ENCODE assay signal across 19 cellular contexts in genomic region chr11:114612199-114612598, GRCh38. TPM values are rescaled to one million over a fixed set of nuclear protein-coding genes. Genes with fewer than 3 reads are reported as not detected.
"Had no signal": no experiment of that assay in that cellular context is flagged by ENCODE, and none has a peak within 500 bp of the region (broad histone marks: within the 10 kb centered on the region; RNA-seq: fewer than 3 reads in every experiment).

No MANE protein-coding gene starts in this region.

RNA-seq across cellular contexts. Expression of gene NXPE4, which starts 16.6 kb away (rescaled TPM):
- total RNA-seq: dermis blood vessel endothelial cell, dorsolateral prefrontal cortex, endothelial cell of umbilical vein, epithelial cell of proximal tubule, glomerular endothelial cell, heart right ventricle, kidney epithelial cell, left cardiac atrium, left lung, left ventricle myocardium superior, lower leg skin, lower lobe of right lung, lung microvascular endothelial cell, mesenteric fat pad, mesothelial cell of epicardium, myocyte had no signal
- polyA plus RNA-seq: endothelial cell of umbilical vein, heart right ventricle, keratinocyte had no signal

RNA-seq across cellular contexts. Expression of gene NXPE1, which starts 52.5 kb away (rescaled TPM):
- total RNA-seq: dermis blood vessel endothelial cell, dorsolateral prefrontal cortex, endothelial cell of umbilical vein, epithelial cell of proximal tubule, esophagus squamous epithelium, glomerular endothelial cell, heart right ventricle, kidney epithelial cell, left cardiac atrium, left lung, left ventricle myocardium superior, lower leg skin, lower lobe of right lung, lung microvascular endothelial cell, mesenteric fat pad, mesothelial cell of epicardium, myocyte had no signal
- polyA plus RNA-seq: endothelial cell of umbilical vein, esophagus, keratinocyte had no signal
